13 cellular contexts compared by ENCODE assay signal in the genomic region with DNA sequence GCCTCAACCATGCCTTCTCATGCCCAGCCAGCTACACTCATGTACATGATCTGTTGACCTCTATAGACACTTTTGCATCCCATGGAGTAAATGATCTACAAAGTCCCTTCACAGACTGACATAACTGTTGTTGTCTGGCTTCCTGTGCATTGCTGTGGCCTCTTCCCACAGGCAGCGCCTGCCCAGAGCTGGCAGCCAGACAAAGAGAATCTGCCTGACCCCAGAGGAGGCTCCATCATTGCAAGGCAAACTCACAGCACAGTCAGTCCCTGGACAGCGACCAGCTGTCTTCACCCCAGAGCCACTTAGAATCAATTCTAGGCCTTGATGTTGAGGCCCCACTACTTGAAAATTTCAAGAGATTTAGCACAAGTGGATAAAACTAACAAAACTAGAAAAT.
DNase-seq lines count a peak whose midpoint lies in the region; ATAC-seq, FAIRE-seq and TF ChIP-seq lines count a peak whose summit lies in the region.
"Had no signal": no experiment of that assay in that cellular context is flagged by ENCODE, and none has a peak within 500 bp of the region (broad histone marks: within the 10 kb centered on the region; RNA-seq: fewer than 3 reads in every experiment).

No MANE protein-coding gene starts in this region.

- no peaks in the 10 kb centered on the region for H3K36me3 Mint-ChIP-seq in neural crest cell (ENCODE audit: low read depth)

- no peak for TF ChIP-seq CTCF in fibroblast of the aortic adventitia (IDR thresholded peaks at IDR 0.05; ENCODE audit: insufficient read depth, low read length)
- no peak for TF ChIP-seq CTCF in neural crest cell (conservative IDR thresholded peaks at IDR 0.05)

- no peak overlapping the region for H3K4me3 ChIP-seq in fibroblast of the aortic adventitia (ENCODE audit: low read depth, low read length)
- H3K4me3 ChIP-seq: heart left ventricle had no signal

- H3K9me3 Mint-ChIP-seq in neural crest cell, result no peaks in the 10 kb centered on the region

- peaks cover 18% of the 10 kb centered on the region for H3K4me1 Mint-ChIP-seq in neural crest cell

- FAIRE-seq in GM12891 (lab: Jason Lieb, UNC), result peak; percentile 60

- DNase-seq in GM12891 (ENCODE audit: insufficient read length, low spot score) (no peak), fibroblast of the aortic adventitia (ENCODE audit: low read depth) (peak; percentile 33), neural crest cell (ENCODE audit: low read depth, low spot score) (peak; percentile 3), MV-4-11 (lab: John Stamatoyannopoulos, UW) (no peak), NCI-H524 (lab: John Stamatoyannopoulos, UW) (no peak), NCI-H510A treated with DMSO at 0.1 percent for 48 hours (lab: John Stamatoyannopoulos, UW) (no peak)
- DNase-seq: activated naive CD4-positive, alpha-beta T cell; Calu3; heart left ventricle; NCI-H226; stimulated activated naive CD4-positive, alpha-beta T cell treated with Interleukin-2 at 50 U/mL for 16 hours had no signal

- ATAC-seq in SK-N-SH treated with all-trans-retinoic acid at 6 μM for 48 hours (peak; percentile 88), HG03565 (IDR thresholded peaks at IDR 0.05; ENCODE audit: unreplicated experiment) (no peak)

- H3K27ac Mint-ChIP-seq in neural crest cell (ENCODE audit: unreplicated experiment), result no peak overlapping the region

- TF ChIP-seq POLR2A in GM12891 (IDR thresholded peaks at IDR 0.05; ENCODE audit: low read depth, low read length), result no peak

- no peaks in the 10 kb centered on the region for H3K27me3 Mint-ChIP-seq in neural crest cell (ENCODE audit: low read depth)

- no peak overlapping the region for H3K4me3 Mint-ChIP-seq in neural crest cell

TF ChIP-seq in GM12891, 5 proteins besides CTCF, POLR2A, EP300 and RAD21:
- no peak for TF ChIP-seq SPI1 (IDR thresholded peaks at IDR 0.05; ENCODE audit: low read depth, low read length)

TF ChIP-seq in SK-N-SH treated with all-trans-retinoic acid at 6 μM for 48 hours, 23 proteins besides CTCF, POLR2A, EP300 and RAD21:
- TF ChIP-seq SNAI2 (CRISPR knock-in tag; IDR thresholded peaks at IDR 0.05), result 0 out of 2 replicates have a peak, but pooled peaks have one; percentile 43
- no peak for TF ChIP-seq RARB (CRISPR knock-in tag; IDR thresholded peaks at IDR 0.05)
TF ChIP-seq in SK-N-SH treated with all-trans-retinoic acid at 6 μM for 48 hours: peak in this region for 1.

Comparison
In these comparisons a context has a peak if more than half of its experiments do, and no peak if none do; other contexts are left out.
1. DNase-seq: peak in fibroblast of the aortic adventitia (single experiment) and neural crest cell (single experiment); none in GM12891 (single experiment), MV-4-11 (single experiment), NCI-H524 (0 of 2) and NCI-H510A treated with DMSO at 0.1 percent for 48 hours (single experiment).